In the genomic region with DNA sequence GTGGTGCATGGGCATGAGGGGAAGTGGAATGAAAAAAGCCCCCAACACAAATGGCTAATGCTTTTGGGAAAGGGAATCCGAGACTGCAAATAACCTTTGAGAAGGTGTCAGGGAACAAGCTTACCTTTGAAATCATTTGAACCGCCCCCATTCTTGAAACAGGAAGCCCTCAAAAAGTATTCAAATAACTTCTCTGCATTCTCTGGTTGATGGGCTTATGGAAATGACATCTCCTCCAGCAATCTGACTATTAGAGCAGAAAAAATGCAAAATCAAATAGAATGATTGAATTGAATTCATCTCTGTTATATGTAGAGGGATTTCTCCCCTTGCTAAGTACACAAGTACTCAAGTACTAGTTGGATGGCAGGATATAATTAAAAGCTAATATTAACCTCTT, we compare ENCODE assay signal across 21 cellular contexts.
"Had no signal": no experiment of that assay in that cellular context is flagged by ENCODE, and none has a peak within 500 bp of the region (broad histone marks: within the 10 kb centered on the region; RNA-seq: fewer than 3 reads in every experiment).

No MANE protein-coding gene starts in this region.

- H3K9me3 ChIP-seq: SK-N-SH had no signal

- ATAC-seq: Panc1, PC-3 had no signal

- H3K4me2 ChIP-seq: SK-N-SH had no signal

- H3K9ac ChIP-seq: SK-N-SH had no signal

- H3K27ac ChIP-seq: RWPE1 had no signal

- H3K9me2 ChIP-seq: SK-N-SH had no signal

- DNase-seq: Kasumi-1, KG1, MM.1S, NCI-H1048, NCI-H1105, NCI-H1417, NCI-H1436 treated with DMSO at 0.1 percent for 48 hours, NCI-H1694, NCI-H187 treated with DMSO at 0.1 percent for 48 hours, NCI-H2029 treated with DMSO at 0.1 percent for 48 hours, NCI-H2171 treated with DMSO at 0.1 percent for 48 hours, NCI-H446 treated with DMSO at 0.1 percent for 48 hours, NCI-H510A treated with DMSO at 0.1 percent for 48 hours, NCI-H69, NCI-H774, PC-3, SHP77, SK-N-SH, SW 1271 had no signal
